ENCODE assay signal across 1 cellular context in genomic region chr12:4025420-4026358, GRCh38.
TF ChIP-seq lines count a peak whose summit lies in the region.

No MANE protein-coding gene starts in this region.

TF ChIP-seq in IMR-90, 13 proteins besides CTCF, POLR2A, EP300 and RAD21 (continued from another document):
- TF ChIP-seq MAFK (IDR thresholded peaks at IDR 0.05; ENCODE audit: low read depth, low read length) (no peak), NFE2L2 (IDR thresholded peaks at IDR 0.05; ENCODE audit: low read depth, low read length) (no peak), RCOR1 (IDR thresholded peaks at IDR 0.05; ENCODE audit: insufficient replicate concordance, low read length) (no peak), CEBPB (IDR thresholded peaks at IDR 0.05; ENCODE audit: low read depth, low read length) (no peak), MAZ (IDR thresholded peaks at IDR 0.05; ENCODE audit: borderline replicate concordance, low read depth, low read length) (no peak)
